ENCODE assay signal across 8 cellular contexts in the genomic region with DNA sequence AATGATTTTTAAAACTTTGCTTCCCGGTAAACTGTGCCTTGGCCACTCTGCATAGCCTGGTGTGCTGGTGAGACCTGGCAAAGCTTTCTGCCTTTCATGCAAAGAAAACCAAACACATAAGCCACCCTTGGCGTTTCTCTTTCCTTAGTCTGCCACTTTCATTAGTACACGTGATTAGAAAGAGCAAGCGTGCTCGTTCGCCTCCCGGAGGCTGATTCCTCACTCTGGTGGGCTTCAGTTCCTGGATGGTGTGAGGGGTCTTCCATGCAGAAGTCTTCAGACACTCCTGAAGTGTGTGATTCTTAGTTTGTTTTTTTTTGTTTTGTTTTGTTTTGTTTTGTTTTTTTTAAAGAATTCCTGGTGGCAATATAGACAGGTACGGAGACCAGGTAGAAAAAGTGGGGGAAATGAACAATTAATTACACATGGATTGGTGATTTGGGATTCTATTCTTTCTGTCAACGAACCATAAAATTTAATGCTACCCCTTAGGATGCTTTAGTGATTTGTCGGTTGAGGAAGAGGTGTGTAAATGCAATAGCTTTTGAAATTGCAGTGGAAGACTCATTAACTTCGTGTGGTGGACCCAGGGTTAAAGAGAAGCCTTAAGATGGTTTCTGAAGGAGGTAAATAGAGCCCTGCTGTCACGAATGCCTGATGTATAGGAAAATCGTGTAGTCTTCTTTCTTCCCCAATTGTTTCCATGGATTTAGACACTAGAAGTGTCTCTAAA. TPM values are rescaled to one million over a fixed set of nuclear protein-coding genes. Genes with fewer than 3 reads are reported as not detected.
A peak's percentile ranks its signal among the peaks of the same experiment; 100 is the strongest.
DNase-seq lines count a peak whose midpoint lies in the region; ATAC-seq and TF ChIP-seq lines count a peak whose summit lies in the region.

No MANE protein-coding gene starts in this region.

- in situ Hi-C loops in astrocyte of the cerebellum (cut with HindIII; ENCODE audit: low sequenced_read_pairs), result no loop called here

- 30% methylated on average over 13 of the region's 13 CpGs for WGBS in right lobe of liver (ENCODE audit: insufficient coverage, low coverage, low lambda C conversion rate, missing lambda C conversion rate)
- WGBS in upper lobe of left lung, 2 donors, result 56 to 57% methylated on average over 13 of the region's 13 CpGs

- no peak for TF ChIP-seq POLR2A in NB4 (IDR thresholded peaks at IDR 0.05; ENCODE audit: extremely low read depth, insufficient read length)
- peak; percentile 52 for TF ChIP-seq POLR2A in right lobe of liver (IDR thresholded peaks at IDR 0.05)
- TF ChIP-seq POLR2A in upper lobe of left lung (IDR thresholded peaks at IDR 0.05), result peak in 1 of 4 donors; percentile 9

- intact Hi-C loops in right lobe of liver (cut with DNase I), result no loop called here

- DNase-seq in NCI-H2081 (lab: John Stamatoyannopoulos, UW) (peak; percentile 23 to 59), NCI-H2081 treated with DMSO at 0.1 percent for 48 hours (lab: John Stamatoyannopoulos, UW) (no peak), NB4 (ENCODE audit: low read depth) (peak; percentile 28), astrocyte of the cerebellum (ENCODE audit: low read depth) (no peak), right lobe of liver (no peak), upper lobe of left lung (no peak)

- H3K9me3 ChIP-seq in right lobe of liver, result no peaks in the 10 kb centered on the region
- H3K9me3 ChIP-seq in upper lobe of left lung, result no peaks in the 10 kb centered on the region

- ATAC-seq in right lobe of liver (peak in 1 of 4 donors; percentile 8), upper lobe of left lung (ENCODE audit: low FRiP score in 2 of 2) (no peak), HG03432 (IDR thresholded peaks at IDR 0.05; ENCODE audit: unreplicated experiment) (no peak), HG03135 (IDR thresholded peaks at IDR 0.05; ENCODE audit: unreplicated experiment) (no peak)

- H3K27ac ChIP-seq in right lobe of liver, result peak overlapping the region; percentile 83 to 91 (median 87)
- no peak overlapping the region for H3K27ac ChIP-seq in upper lobe of left lung

- TF ChIP-seq CTCF in NB4 (IDR thresholded peaks at IDR 0.05; ENCODE audit: low read depth, low read length), result no peak
- peak; percentile 13 for TF ChIP-seq CTCF in astrocyte of the cerebellum (IDR thresholded peaks at IDR 0.05; ENCODE audit: low read depth, low read length, missing control alignments)
- TF ChIP-seq CTCF in right lobe of liver (IDR thresholded peaks at IDR 0.05), result no peak
- no peak for TF ChIP-seq CTCF in upper lobe of left lung (IDR thresholded peaks at IDR 0.05)

- H3K4me3 ChIP-seq in NB4 (ENCODE audit: low read depth, low read length) (peak overlapping the region; percentile 79), astrocyte of the cerebellum (ENCODE audit: low read depth, low read length) (peak overlapping the region; percentile 93), right lobe of liver (peak overlapping the region; percentile 81 to 88 (median 82)), upper lobe of left lung (peak overlapping the region in 3 of 4 donors; percentile 73 to 94 (median 89))

- H3K36me3 ChIP-seq in right lobe of liver, result no peaks in the 10 kb centered on the region
- no peaks in the 10 kb centered on the region for H3K36me3 ChIP-seq in upper lobe of left lung

- H3K4me1 ChIP-seq in right lobe of liver (peaks cover 0 to 48% (median 14%) of the 10 kb centered on the region in 4 donors), upper lobe of left lung (peaks cover 6 to 38% (median 27%) of the 10 kb centered on the region in 4 donors)

- TF ChIP-seq EP300 in upper lobe of left lung (IDR thresholded peaks at IDR 0.05), result no peak

- H3K27me3 ChIP-seq in right lobe of liver, result no peaks in the 10 kb centered on the region
- no peaks in the 10 kb centered on the region for H3K27me3 ChIP-seq in upper lobe of left lung

RNA-seq across cellular contexts. Expression of a gene that starts 2.1 kb away (rescaled TPM):
- 100 to 1,000 TPM in 4 of 6 experiments, 10 to 100 TPM in 2; 58.0 to 152 (median 131) TPM for total RNA-seq in right lobe of liver
- 10 to 100 TPM; 51.3 to 62.3 (median 56.2) TPM for total RNA-seq in upper lobe of left lung

Comparison
In these comparisons a context has a peak if more than half of its experiments do, and no peak if none do; other contexts are left out.
1. DNase-seq: peak in NCI-H2081 (2 of 2) and NB4 (single experiment); none in NCI-H2081 treated with DMSO at 0.1 percent for 48 hours (single experiment), astrocyte of the cerebellum (single experiment), right lobe of liver (0 of 3) and upper lobe of left lung (0 of 2).
2. H3K27ac ChIP-seq: peak in right lobe of liver (3 of 3); none in upper lobe of left lung (0 of 4).
3. Peak in every context shown above with its lines, with median percentiles within 50 percentile points of each other: H3K4me3 ChIP-seq.